Comparison of ENCODE assay signal across 8 cellular contexts in genomic region chrX:49878128-49878833, GRCh38. TPM values are rescaled to one million over a fixed set of nuclear protein-coding genes. Genes with fewer than 3 reads are reported as not detected.
DNase-seq lines count a peak whose midpoint lies in the region; ATAC-seq and TF ChIP-seq lines count a peak whose summit lies in the region.

No MANE protein-coding gene starts in this region.

- no peaks in the 10 kb centered on the region for H3K9me3 ChIP-seq in MM.1S (replicated peaks; ENCODE audit: insufficient read depth, low read length)

- no peak for TF ChIP-seq CTCF in MM.1S (IDR thresholded peaks at IDR 0.05; ENCODE audit: low read length)

- no peak for ATAC-seq in naive B cell (ENCODE audit: low read depth in 2 of 2)
- no peak for ATAC-seq in GM18505 (IDR thresholded peaks at IDR 0.05; ENCODE audit: unreplicated experiment)
- ATAC-seq in HG02852 (IDR thresholded peaks at IDR 0.05; ENCODE audit: unreplicated experiment), result no peak

- no peaks in the 10 kb centered on the region for H4K20me1 ChIP-seq in MM.1S (ENCODE audit: insufficient read depth, low read length)

- H3K4me2 ChIP-seq in MM.1S (ENCODE audit: low read depth, low read length), result peak overlapping the region; percentile 34; the same call in 1 of the 2 replicates

- H3K4me1 Mint-ChIP-seq in naive B cell, result peaks cover 13 to 21% (median 19%) of the 10 kb centered on the region in 3 donors

- no peaks in the 10 kb centered on the region for H3K9me3 Mint-ChIP-seq in naive B cell

- H3F3A ChIP-seq in MM.1S (ENCODE audit: insufficient read depth, low read length), result 0 out of 2 replicates have a peak, but pooled peaks cover 5% of the 10 kb centered on the region

- no peaks in the 10 kb centered on the region for H3K79me2 ChIP-seq in ACC112 (ENCODE audit: control insufficient read depth, insufficient read depth, low read length, unreplicated experiment)
- H3K79me2 ChIP-seq in MM.1S (ENCODE audit: low read length), result no peaks in the 10 kb centered on the region

- peak overlapping the region in 4 of 6 donors; percentile 20 to 93 (median 78) for H3K27ac Mint-ChIP-seq in naive B cell

- DNase-seq in MM.1S, result no peak
- peak; percentile 46 for DNase-seq in ecto neural progenitor cell (ENCODE audit: low spot score)
- DNase-seq in naive B cell, result no peak
- no peak for DNase-seq in HT-29 (ENCODE audit: low spot score)
- DNase-seq in OCI-M1 (lab: John Stamatoyannopoulos, UW), result no peak

- no peaks in the 10 kb centered on the region for H3K27me3 ChIP-seq in ACC112 (ENCODE audit: insufficient read depth, low read length)
- no peaks in the 10 kb centered on the region for H3K27me3 ChIP-seq in MM.1S (replicated peaks; ENCODE audit: insufficient read depth, low read length)

- H3K4me1 ChIP-seq in ACC112 (ENCODE audit: control insufficient read depth, insufficient read depth, low read length, unreplicated experiment) (peaks cover 11% of the 10 kb centered on the region), MM.1S (ENCODE audit: low read length) (0 out of 2 replicates have a peak, but pooled peaks cover 3% of the 10 kb centered on the region)

- H3K36me3 ChIP-seq in ACC112 (ENCODE audit: insufficient read depth, low read length) (no peaks in the 10 kb centered on the region), MM.1S (replicated peaks; ENCODE audit: insufficient read depth, low read length) (no peaks in the 10 kb centered on the region)

- H3K9me2 ChIP-seq in MM.1S (replicated peaks; ENCODE audit: insufficient read depth, low read length), result no peaks in the 10 kb centered on the region

- H2AFZ ChIP-seq in ACC112 (ENCODE audit: low read length, unreplicated experiment) (peak overlapping the region; percentile 85), MM.1S (ENCODE audit: low read length) (peak overlapping the region; percentile 83)

- H3K4me3 Mint-ChIP-seq in naive B cell, result peak overlapping the region in 6 of 8 donors; percentile 75 to 92 (median 84)

- no peak for TF ChIP-seq POLR2A in GM18505 (IDR thresholded peaks at IDR 0.05; ENCODE audit: borderline replicate concordance, extremely low read depth, insufficient read depth, insufficient read length)

- H3K9ac ChIP-seq in MM.1S (ENCODE audit: low read length), result no peak overlapping the region

- no peaks in the 10 kb centered on the region for H3K27me3 Mint-ChIP-seq in naive B cell

- H3K4me3 ChIP-seq in ACC112 (ENCODE audit: low read depth, low read length) (peak overlapping the region; percentile 89), MM.1S (ENCODE audit: low read length) (no peak overlapping the region; the same call in 1 of the 2 replicates)

- H3K27ac ChIP-seq in ACC112 (ENCODE audit: low read depth, low read length), result peak overlapping the region; percentile 74
- H3K27ac ChIP-seq in MM.1S (ENCODE audit: low read length), result no peak overlapping the region

- no peaks in the 10 kb centered on the region for H3K36me3 Mint-ChIP-seq in naive B cell

RNA-seq across cellular contexts. Expression of gene USP27X, which starts 1.0 kb away (rescaled TPM):
- 1 to 10 TPM in 1 of 6 donors, under 1 TPM in 4, not detected in 1; 0.35 to 1.4 (median 0.71) TPM for polyA plus RNA-seq in naive B cell (ENCODE audit: low read depth in 6 of 6)
- total RNA-seq in HT-29 (2014; rRNA removed; shearing (Covaris generic)), result 0.81 and 1.1 TPM in 2 replicates

RNA-seq across cellular contexts. Expression of gene CLCN5, which starts 44.1 kb away (rescaled TPM):
- polyA plus RNA-seq in naive B cell (ENCODE audit: low read depth in 6 of 6), result 1 to 10 TPM in 2 of 6 donors, under 1 TPM in 3, not detected in 1; 0.62 to 1.4 (median 0.98) TPM
- 3.9 and 5.2 TPM in 2 replicates for total RNA-seq in HT-29 (2014; rRNA removed; shearing (Covaris generic))

RNA-seq across cellular contexts. Expression of gene PAGE4, which starts 49.2 kb away (rescaled TPM):
- polyA plus RNA-seq in naive B cell (ENCODE audit: low read depth in 6 of 6), result not detected
- total RNA-seq in HT-29 (2014; rRNA removed; shearing (Covaris generic)), result not detected in 2 replicates
